Comparison of ENCODE assay signal across 28 cellular contexts in the genomic region with DNA sequence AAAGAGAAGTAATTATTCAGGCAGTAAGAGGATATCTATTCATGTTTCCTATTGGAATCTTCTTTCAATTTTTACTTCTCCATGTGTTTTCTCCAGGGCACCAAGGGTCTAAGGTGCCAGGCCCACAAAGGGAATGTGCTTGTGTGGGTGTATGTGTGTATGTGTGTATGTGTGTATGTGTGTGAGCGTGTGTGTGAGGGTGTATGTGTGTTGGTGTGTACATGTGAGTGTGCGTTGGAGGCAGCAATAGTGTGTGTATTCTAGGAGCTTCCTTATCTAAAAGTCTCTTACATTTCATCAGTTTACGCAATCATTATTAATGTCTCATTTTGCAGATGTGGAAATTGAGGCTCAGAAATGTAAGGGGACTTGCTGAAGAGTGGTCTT. TPM values are rescaled to one million over a fixed set of nuclear protein-coding genes. Genes with fewer than 3 reads are reported as not detected.
DNase-seq lines count a peak whose midpoint lies in the region; ATAC-seq, FAIRE-seq and TF ChIP-seq lines count a peak whose summit lies in the region.
"Had no signal": no experiment of that assay in that cellular context is flagged by ENCODE, and none has a peak within 500 bp of the region (broad histone marks: within the 10 kb centered on the region; RNA-seq: fewer than 3 reads in every experiment).

No MANE protein-coding gene starts in this region.

- peak; percentile 5 for DNase-seq in activated CD4-positive, alpha-beta memory T cell treated with anti-CD3 and anti-CD28 coated beads, Interleukin-2, amount 10 ng/mL, durations not matched to agents 7 days and 5 days
- no peak for DNase-seq in activated CD4-positive, alpha-beta memory T cell treated with anti-CD3 and anti-CD28 coated beads for 36 hours
- no peak for DNase-seq in HTR-8/SVneo (ENCODE audit: insufficient read length, low spot score)
- no peak for DNase-seq in endothelial cell (ENCODE audit: low spot score)
- peak; percentile 13 for DNase-seq in stomach
- no peak for DNase-seq in hypothalamus (lab: John Stamatoyannopoulos, UW)
- DNase-seq in T-cell, result no peak
- DNase-seq: ACHN, Calu3, DMS79 treated with DMSO at 0.1 percent for 48 hours, GF-D8, IMR-90, NCI-H1048, NCI-H1417, NCI-H1694, NCI-H2081, NCI-H2227 treated with DMSO at 0.1 percent for 48 hours, NCI-H526 treated with DMSO at 0.1 percent for 48 hours, PC-9, SJCRH30 had no signal

- H3K27me3 ChIP-seq in stomach, result peaks cover 0 to 7% (median 0%) of the 10 kb centered on the region in 3 donors

- 85 to 90% (median 88%) methylated on average over 3 of the region's 3 CpGs for WGBS in stomach, 5 donors

- H3K36me3 ChIP-seq in stomach, result no peaks in the 10 kb centered on the region
- H3K36me3 ChIP-seq: HAP-1, SJCRH30 had no signal

- no peaks in the 10 kb centered on the region for H3K36me3 Mint-ChIP-seq in activated CD4-positive, alpha-beta memory T cell treated with anti-CD3 and anti-CD28 coated beads, Interleukin-2, amount 10 ng/mL, durations not matched to agents 7 days and 5 days (ENCODE audit: low read depth)
- H3K36me3 Mint-ChIP-seq in activated CD4-positive, alpha-beta memory T cell treated with anti-CD3 and anti-CD28 coated beads for 36 hours, result no peaks in the 10 kb centered on the region
- H3K36me3 Mint-ChIP-seq in endothelial cell (ENCODE audit: low read depth, unreplicated experiment), result no peaks in the 10 kb centered on the region
- H3K36me3 Mint-ChIP-seq in T-cell, result no peaks in the 10 kb centered on the region

- no peak for ATAC-seq in T-cell (replicated peaks in 1 of 4)
- ATAC-seq: GM23338, Right ventricle myocardium inferior had no signal

- H3K27ac Mint-ChIP-seq in activated CD4-positive, alpha-beta memory T cell treated with anti-CD3 and anti-CD28 coated beads, Interleukin-2, amount 10 ng/mL, durations not matched to agents 7 days and 5 days, result no peak overlapping the region
- H3K27ac Mint-ChIP-seq in activated CD4-positive, alpha-beta memory T cell treated with anti-CD3 and anti-CD28 coated beads for 36 hours, result no peak overlapping the region
- H3K27ac Mint-ChIP-seq in endothelial cell (ENCODE audit: unreplicated experiment), result no peak overlapping the region
- H3K27ac Mint-ChIP-seq in T-cell, result no peak overlapping the region
- H3K27ac Mint-ChIP-seq: GM23338 had no signal

- no peaks in the 10 kb centered on the region for H3K4me1 Mint-ChIP-seq in activated CD4-positive, alpha-beta memory T cell treated with anti-CD3 and anti-CD28 coated beads, Interleukin-2, amount 10 ng/mL, durations not matched to agents 7 days and 5 days
- no peaks in the 10 kb centered on the region for H3K4me1 Mint-ChIP-seq in activated CD4-positive, alpha-beta memory T cell treated with anti-CD3 and anti-CD28 coated beads for 36 hours (ENCODE audit: low read depth)
- peaks cover 3% of the 10 kb centered on the region for H3K4me1 Mint-ChIP-seq in endothelial cell (ENCODE audit: unreplicated experiment)
- no peaks in the 10 kb centered on the region for H3K4me1 Mint-ChIP-seq in T-cell
- H3K4me1 Mint-ChIP-seq: GM23338 had no signal

- POLR2A ChIA-PET in activated CD4-positive, alpha-beta memory T cell treated with anti-CD3 and anti-CD28 coated beads, Interleukin-2, amount 10 ng/mL, durations not matched to agents 7 days and 5 days (lab: Charles Lee), result no interaction called here
- POLR2A ChIA-PET in activated CD4-positive, alpha-beta memory T cell treated with anti-CD3 and anti-CD28 coated beads for 36 hours (lab: Charles Lee), result no interaction called here
- POLR2A ChIA-PET in T-cell (lab: Charles Lee), result no interaction called here

- no peak overlapping the region for H3K4me3 ChIP-seq in stomach
- H3K4me3 ChIP-seq: GM23338, HAP-1, PC-9, SJCRH30 had no signal

- no peak for TF ChIP-seq POLR2A in stomach (IDR thresholded peaks at IDR 0.05)

- no peak overlapping the region for H3K27ac ChIP-seq in stomach
- H3K27ac ChIP-seq: 22Rv1, KMS-11, PC-9, SJCRH30 had no signal

- H3K4me1 ChIP-seq in stomach, result no peaks in the 10 kb centered on the region
- H3K4me1 ChIP-seq: HAP-1, SJCRH30 had no signal

- FAIRE-seq in HTR-8/SVneo (lab: Jason Lieb, UNC), result peak; percentile 42
- FAIRE-seq: GM12891 had no signal

- CTCF ChIA-PET in activated CD4-positive, alpha-beta memory T cell treated with anti-CD3 and anti-CD28 coated beads, Interleukin-2, amount 10 ng/mL, durations not matched to agents 7 days and 5 days (lab: Charles Lee), result no interaction called here
- CTCF ChIA-PET in activated CD4-positive, alpha-beta memory T cell treated with anti-CD3 and anti-CD28 coated beads for 36 hours (lab: Charles Lee), result no interaction called here
- CTCF ChIA-PET in T-cell (lab: Charles Lee), result no interaction called here

- intact Hi-C loops in activated CD4-positive, alpha-beta memory T cell treated with anti-CD3 and anti-CD28 coated beads for 36 hours (cut with micrococcal nuclease), result no loop called here
- intact Hi-C loops in stomach (cut with DNase I; ENCODE audit: low total_unique reads), result no loop called here

- H3K4me3 Mint-ChIP-seq in activated CD4-positive, alpha-beta memory T cell treated with anti-CD3 and anti-CD28 coated beads, Interleukin-2, amount 10 ng/mL, durations not matched to agents 7 days and 5 days, result no peak overlapping the region
- no peak overlapping the region for H3K4me3 Mint-ChIP-seq in activated CD4-positive, alpha-beta memory T cell treated with anti-CD3 and anti-CD28 coated beads for 36 hours
- peak overlapping the region; percentile 21 for H3K4me3 Mint-ChIP-seq in endothelial cell (ENCODE audit: unreplicated experiment)
- H3K4me3 Mint-ChIP-seq in T-cell, result no peak overlapping the region
- H3K4me3 Mint-ChIP-seq: GM23338 had no signal

- no peak for TF ChIP-seq EP300 in stomach (IDR thresholded peaks at IDR 0.05)

- no peaks in the 10 kb centered on the region for H3K9me3 ChIP-seq in stomach
- H3K9me3 ChIP-seq: HAP-1, SJCRH30 had no signal

- no peaks in the 10 kb centered on the region for H3K27me3 Mint-ChIP-seq in activated CD4-positive, alpha-beta memory T cell treated with anti-CD3 and anti-CD28 coated beads, Interleukin-2, amount 10 ng/mL, durations not matched to agents 7 days and 5 days
- H3K27me3 Mint-ChIP-seq in activated CD4-positive, alpha-beta memory T cell treated with anti-CD3 and anti-CD28 coated beads for 36 hours, result peaks cover 4% of the 10 kb centered on the region
- H3K27me3 Mint-ChIP-seq in endothelial cell (ENCODE audit: unreplicated experiment) (peaks cover 7% of the 10 kb centered on the region), T-cell (peaks cover 2 to 7% of the 10 kb centered on the region in 2 donors)

- TF ChIP-seq CTCF in endothelial cell (IDR thresholded peaks at IDR 0.05; ENCODE audit: unreplicated experiment) (no peak), stomach (IDR thresholded peaks at IDR 0.05) (no peak)

- no peaks in the 10 kb centered on the region for H3K9me3 Mint-ChIP-seq in activated CD4-positive, alpha-beta memory T cell treated with anti-CD3 and anti-CD28 coated beads, Interleukin-2, amount 10 ng/mL, durations not matched to agents 7 days and 5 days
- H3K9me3 Mint-ChIP-seq in activated CD4-positive, alpha-beta memory T cell treated with anti-CD3 and anti-CD28 coated beads for 36 hours, result no peaks in the 10 kb centered on the region
- H3K9me3 Mint-ChIP-seq in endothelial cell (ENCODE audit: unreplicated experiment) (no peaks in the 10 kb centered on the region), T-cell (no peaks in the 10 kb centered on the region)
- H3K9me3 Mint-ChIP-seq: GM23338 had no signal

RNA-seq across cellular contexts. Expression of a gene that starts 28.3 kb away (rescaled TPM):
- total RNA-seq in activated CD4-positive, alpha-beta memory T cell treated with anti-CD3 and anti-CD28 coated beads, Interleukin-2, amount 10 ng/mL, durations not matched to agents 7 days and 5 days, result not detected
- not detected for total RNA-seq in activated CD4-positive, alpha-beta memory T cell treated with anti-CD3 and anti-CD28 coated beads for 36 hours
- total RNA-seq in endothelial cell (ENCODE audit: unreplicated experiment) (0.62 TPM), stomach (10 to 100 TPM in 2 of 5 donors, 1 to 10 TPM in 3; 2.6 to 17.6 (median 6.2) TPM), T-cell (under 1 TPM in 4 of 5 donors, not detected in 1; 0.19 to 0.63 (median 0.45) TPM)
- 10 to 100 TPM; 10.3 to 21.8 (median 11.9) TPM for polyA plus RNA-seq in stomach
- total RNA-seq: Calu3, IMR-90, NCI-H460, PC-9, SJCRH30 had no signal
- polyA plus RNA-seq: BJ, IMR-90 had no signal

Comparison
In these comparisons a context has a peak if more than half of its experiments do, and no peak if none do; other contexts are left out.
1. DNase-seq: peak in activated CD4-positive, alpha-beta memory T cell treated with anti-CD3 and anti-CD28 coated beads, Interleukin-2, amount 10 ng/mL, durations not matched to agents 7 days and 5 days (single experiment) and stomach (single experiment); none in activated CD4-positive, alpha-beta memory T cell treated with anti-CD3 and anti-CD28 coated beads for 36 hours (single experiment), HTR-8/SVneo (single experiment), endothelial cell (single experiment), hypothalamus (0 of 51) and T-cell (0 of 34).